In genomic region chr5:167561796-167562195, GRCh38 we compare ENCODE assay signal across 2 cellular contexts.
TF ChIP-seq lines count a peak whose summit lies in the region.

No MANE protein-coding gene starts in this region.

TF ChIP-seq in SK-N-SH, 30 proteins besides CTCF, POLR2A, EP300 and RAD21 (continued from another document):
- TF ChIP-seq FOXJ3 (CRISPR knock-in tag; IDR thresholded peaks at IDR 0.05) (no peak), FOSL2 (IDR thresholded peaks at IDR 0.05; ENCODE audit: borderline replicate concordance, low read depth) (no peak), JUND (IDR thresholded peaks at IDR 0.05) (no peak), MAX (IDR thresholded peaks at IDR 0.05; ENCODE audit: low read depth) (no peak), MEF2A (IDR thresholded peaks at IDR 0.05; ENCODE audit: borderline replicate concordance, low read depth) (no peak), CHD2 (IDR thresholded peaks at IDR 0.05; ENCODE audit: low read length, partially characterized antibody) (no peak), EZH2phosphoT487 (IDR thresholded peaks at IDR 0.05; ENCODE audit: borderline replicate concordance, low read depth) (no peak), RXRA (IDR thresholded peaks at IDR 0.05; ENCODE audit: borderline replicate concordance, low read depth) (no peak), GABPA (IDR thresholded peaks at IDR 0.05; ENCODE audit: low read depth) (no peak), FOXM1 (IDR thresholded peaks at IDR 0.05; ENCODE audit: low read depth) (no peak), IRF3 (IDR thresholded peaks at IDR 0.05; ENCODE audit: low read depth, low read length) (no peak), GATA2 (CRISPR knock-in tag; IDR thresholded peaks at IDR 0.05) (no peak), TEAD4 (IDR thresholded peaks at IDR 0.05; ENCODE audit: borderline replicate concordance, insufficient read depth) (no peak), REST (IDR thresholded peaks at IDR 0.05; ENCODE audit: low read depth, low read length) (no peak)
TF ChIP-seq in SK-N-SH: peak in this region for 0.

TF ChIP-seq in SK-N-SH treated with all-trans-retinoic acid at 6 μM for 48 hours, 23 proteins besides CTCF, POLR2A, EP300 and RAD21:
- TF ChIP-seq PPARA (CRISPR knock-in tag; IDR thresholded peaks at IDR 0.05; ENCODE audit: borderline replicate concordance), result no peak
- no peak for TF ChIP-seq CSDC2 (CRISPR knock-in tag; IDR thresholded peaks at IDR 0.05)
- TF ChIP-seq ZFP30 (CRISPR knock-in tag; IDR thresholded peaks at IDR 0.05), result no peak
- TF ChIP-seq ZNF8 (CRISPR knock-in tag; IDR thresholded peaks at IDR 0.05), result no peak
- no peak for TF ChIP-seq BACH2 (CRISPR knock-in tag; IDR thresholded peaks at IDR 0.05; ENCODE audit: borderline replicate concordance)
- TF ChIP-seq CREB5 (CRISPR knock-in tag; IDR thresholded peaks at IDR 0.05; ENCODE audit: low read depth), result no peak
- no peak for TF ChIP-seq ESRRG (CRISPR knock-in tag; IDR thresholded peaks at IDR 0.05)
- TF ChIP-seq TSHZ2 (CRISPR knock-in tag; IDR thresholded peaks at IDR 0.05), result no peak
- TF ChIP-seq SNAI2 (CRISPR knock-in tag; IDR thresholded peaks at IDR 0.05), result no peak
- TF ChIP-seq RARB (CRISPR knock-in tag; IDR thresholded peaks at IDR 0.05), result no peak
